16 cellular contexts compared by ENCODE assay signal in the genomic region with DNA sequence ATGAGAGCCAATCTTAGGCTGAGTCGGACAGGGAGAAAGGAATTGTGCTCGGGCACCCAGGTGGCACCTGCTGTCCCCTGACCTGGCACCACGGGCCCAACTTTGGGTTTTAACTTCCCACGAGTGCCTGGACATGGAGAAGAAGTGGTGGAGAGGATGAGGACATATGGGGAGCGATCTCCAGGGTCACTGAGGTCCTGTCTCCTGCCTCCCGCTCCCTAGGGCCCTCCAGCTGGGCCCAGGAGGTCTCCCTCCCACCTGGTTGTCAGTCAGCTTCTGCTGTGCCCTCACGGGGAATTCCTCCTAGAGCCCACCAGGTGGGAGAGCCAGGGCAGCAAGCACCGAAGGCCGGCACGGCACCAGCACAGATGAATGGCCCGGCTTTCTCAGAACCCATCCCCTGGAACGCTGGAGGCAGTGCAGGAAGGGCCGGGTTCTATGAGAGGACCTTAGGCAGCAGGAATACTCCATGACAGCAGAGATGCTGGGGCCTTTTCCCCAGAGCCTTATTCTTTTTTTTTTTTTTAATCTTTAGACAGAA.
DNase-seq lines count a peak whose midpoint lies in the region; ATAC-seq and TF ChIP-seq lines count a peak whose summit lies in the region.
"Had no signal": no experiment of that assay in that cellular context is flagged by ENCODE, and none has a peak within 500 bp of the region (broad histone marks: within the 10 kb centered on the region; RNA-seq: fewer than 3 reads in every experiment).

No MANE protein-coding gene starts in this region.

- H2BK5ac ChIP-seq in IMR-90 (ENCODE audit: low read depth, low read length, poor library complexity, severe bottlenecking): peak overlapping the region; percentile 53

- H3K4me3 Mint-ChIP-seq in T-helper 2 cell treated with Interferon-gamma antibody and Interleukin-4, amounts not matched to agents 5 μg/mL and 100 μg/mL, for 36 hours: no peak overlapping the region
- H3K4me3 Mint-ChIP-seq: B cell; CD8-positive, alpha-beta T cell; GM23338 had no signal

- no peak overlapping the region for H3K14ac ChIP-seq in IMR-90 (replicated peaks; ENCODE audit: low read depth, low read length)

- no peak for ATAC-seq in IMR-90 (ENCODE audit: low read depth)
- no peak for ATAC-seq in GM21423 (IDR thresholded peaks at IDR 0.05; ENCODE audit: unreplicated experiment)
- no peak for ATAC-seq in GM19351 (IDR thresholded peaks at IDR 0.05; ENCODE audit: unreplicated experiment)
- ATAC-seq: CD8-positive, alpha-beta T cell; GM12878; GM23338 had no signal

- H3K4me1 ChIP-seq in IMR-90 (ENCODE audit: control insufficient read depth, insufficient read depth, low read length) (peaks cover 9% of the 10 kb centered on the region), colonic mucosa (no peaks in the 10 kb centered on the region), osteoblast (ENCODE audit: insufficient read depth, low read length) (peaks cover 24% of the 10 kb centered on the region), spleen (no peaks in the 10 kb centered on the region)

- dilution Hi-C loops in IMR-90 (cut with HindIII; ENCODE audit: low sequenced_read_pairs, unreplicated experiment): no loop called here

- TF ChIP-seq RAD21 in IMR-90 (IDR thresholded peaks at IDR 0.05; ENCODE audit: low read length): no peak

- H4K20me1 ChIP-seq in IMR-90 (ENCODE audit: insufficient read depth, low read length) (no peaks in the 10 kb centered on the region), osteoblast (ENCODE audit: insufficient read depth, low read length) (no peaks in the 10 kb centered on the region)
- H4K20me1 ChIP-seq: BLaER1 treated with 17β-estradiol and CSF1 and Interleukin-3, amounts not matched to agents 10 nM and 100 nM had no signal

- WGBS in IMR-90 (ENCODE audit: extremely low coverage in 2 of 2, insufficient read length in 1 of 2), 2 experiments: 96% methylated on average over 5 of the region's 13 CpGs; no CpG with 5 or more reads in 1 of the 2 experiments
- WGBS in spleen, 5 donors: 86 to 94% (median 90%) methylated on average over 12 to 13 of the region's 13 CpGs

- H3K9me3 ChIP-seq in IMR-90 (ENCODE audit: control insufficient read depth, insufficient read depth, low read length) (no peaks in the 10 kb centered on the region; the same call in 1 of the 2 replicates), colonic mucosa (no peaks in the 10 kb centered on the region), osteoblast (ENCODE audit: low read depth, low read length) (no peaks in the 10 kb centered on the region), spleen (peaks cover 0 to 6% (median 0%) of the 10 kb centered on the region in 8 donors)

- no peaks in the 10 kb centered on the region for H3K9me3 Mint-ChIP-seq in T-helper 2 cell treated with Interferon-gamma antibody and Interleukin-4, amounts not matched to agents 5 μg/mL and 100 μg/mL, for 36 hours
- H3K9me3 Mint-ChIP-seq: CD8-positive, alpha-beta T cell; GM23338 had no signal

- H3K27me3 ChIP-seq in IMR-90 (ENCODE audit: control insufficient read depth, insufficient read depth, low read length): no peaks in the 10 kb centered on the region
- no peaks in the 10 kb centered on the region for H3K27me3 ChIP-seq in colonic mucosa
- H3K27me3 ChIP-seq in osteoblast (ENCODE audit: insufficient read depth, low read length): no peaks in the 10 kb centered on the region
- peaks cover 0 to 4% (median 0%) of the 10 kb centered on the region in 7 donors for H3K27me3 ChIP-seq in spleen (replicated peaks in 1 of 7)

- intact Hi-C loops in IMR-90 (cut with micrococcal nuclease) (loop anchor here (5.0 kb wide), 1 partner anchor 77 kb away; no protein-coding TSS in a partner anchor), colonic mucosa (cut with DNase I) (loop anchor here (5.0 to 10.0 kb wide), 2 partner anchors 314 to 427 kb away; no protein-coding TSS in a partner anchor), spleen (cut with DNase I; ENCODE audit: low total_unique reads) (no loop called here)

- no TSS peak for BruUV-seq in IMR-90 (replicated peaks; lab: Mats Ljungman, UMichigan)

- H3K56ac ChIP-seq in IMR-90 (ENCODE audit: extremely low read depth, insufficient read depth, low read length): peak overlapping the region; percentile 19; the same call in 1 of the 2 replicates

- H3K4me1 Mint-ChIP-seq in T-helper 2 cell treated with Interferon-gamma antibody and Interleukin-4, amounts not matched to agents 5 μg/mL and 100 μg/mL, for 36 hours (ENCODE audit: low read depth): no peaks in the 10 kb centered on the region
- H3K4me1 Mint-ChIP-seq: B cell had no signal

- TF ChIP-seq CTCF in IMR-90 (conservative IDR thresholded peaks at IDR 0.05; ENCODE audit: low read depth, low read length) (no peak), colonic mucosa (IDR thresholded peaks at IDR 0.05) (no peak), osteoblast (IDR thresholded peaks at IDR 0.05; ENCODE audit: extremely low read depth, low read depth, low read length) (no peak), spleen (IDR thresholded peaks at IDR 0.05 in 8 of 11, conservative IDR thresholded peaks at IDR 0.05 in 3 of 11) (no peak)

- in situ Hi-C loops in IMR-90 (cut with MboI; ENCODE audit: low sequenced_read_pairs): loop anchor here (10.0 to 25.0 kb wide), 2 partner anchors 426 to 508 kb away; partner anchors contain the start of gene DNAJC11

- H2BK20ac ChIP-seq in IMR-90 (ENCODE audit: low read depth, low read length): peak overlapping the region; percentile 85

- peak overlapping the region; percentile 76 for H2BK120ac ChIP-seq in IMR-90 (ENCODE audit: low read depth, low read length)

- H4K5ac ChIP-seq in IMR-90 (ENCODE audit: low read depth, low read length): no peak overlapping the region

- POLR2A ChIA-PET in IMR-90 (lab: Charles Lee; ENCODE audit: unreplicated experiment): no interaction called here

- H3K4me3 ChIP-seq in IMR-90 (ENCODE audit: insufficient read depth, low read depth, low read length) (no peak overlapping the region), colonic mucosa (no peak overlapping the region), osteoblast (ENCODE audit: insufficient read depth, low read length) (no peak overlapping the region), spleen (no peak overlapping the region)
- H3K4me3 ChIP-seq: BLaER1 treated with 17β-estradiol and CSF1 and Interleukin-3, amounts not matched to agents 10 nM and 100 nM; GM12878; GM23338 had no signal

- H3K4me2 ChIP-seq in IMR-90 (ENCODE audit: low read depth, low read length): no peak overlapping the region
- H3K4me2 ChIP-seq in osteoblast (ENCODE audit: insufficient read depth, low read length): no peak overlapping the region
- H3K4me2 ChIP-seq: BLaER1 treated with 17β-estradiol and CSF1 and Interleukin-3, amounts not matched to agents 10 nM and 100 nM; GM23338 had no signal

- H3K36me3 Mint-ChIP-seq in T-helper 2 cell treated with Interferon-gamma antibody and Interleukin-4, amounts not matched to agents 5 μg/mL and 100 μg/mL, for 36 hours (ENCODE audit: low read depth): no peaks in the 10 kb centered on the region
- H3K36me3 Mint-ChIP-seq: CD8-positive, alpha-beta T cell; IgD-negative memory B cell had no signal

- peak overlapping the region; percentile 50; the same call in 1 of the 2 replicates for H3K18ac ChIP-seq in IMR-90 (ENCODE audit: low read depth, low read length)

- TF ChIP-seq POLR2A in IMR-90 (IDR thresholded peaks at IDR 0.05; ENCODE audit: low read depth, low read length) (no peak), spleen (IDR thresholded peaks at IDR 0.05) (no peak)

- peak overlapping the region; percentile 59; the same call in 1 of the 2 replicates for H4K91ac ChIP-seq in IMR-90 (ENCODE audit: insufficient read depth, low read depth, low read length)

- peak overlapping the region; percentile 65 for H2AK5ac ChIP-seq in IMR-90 (ENCODE audit: low read depth, low read length)

- H2BK15ac ChIP-seq in IMR-90 (ENCODE audit: low read depth, low read length): peak overlapping the region; percentile 41; the same call in 1 of the 3 replicates

- CTCF ChIA-PET in IMR-90 (lab: Yijun Ruan, JAX): interaction anchor here (1.1 to 1.3 kb wide), 2 partner anchors 13 to 151 kb away, joined by 3 read pairs; no protein-coding TSS in a partner anchor

- DNase-seq in IMR-90 (no peak), colonic mucosa (peak; percentile 9), osteoblast (ENCODE audit: insufficient read length, low spot score, missing footprints) (no peak), spleen (peak; percentile 55)
- DNase-seq in T-helper 2 cell treated with Interferon-gamma antibody and Interleukin-4, amounts not matched to agents 5 μg/mL and 100 μg/mL, for 36 hours (ENCODE audit: low spot score): no peak
- DNase-seq: Calu3, DMS79 treated with DMSO at 0.1 percent for 48 hours, KBM-7 had no signal

- H3K36me3 ChIP-seq in IMR-90 (ENCODE audit: control insufficient read depth, insufficient read depth, low read length): no peaks in the 10 kb centered on the region
- no peaks in the 10 kb centered on the region for H3K36me3 ChIP-seq in colonic mucosa
- H3K36me3 ChIP-seq in osteoblast (ENCODE audit: insufficient read depth, low read length): no peaks in the 10 kb centered on the region
- no peaks in the 10 kb centered on the region for H3K36me3 ChIP-seq in spleen
- H3K36me3 ChIP-seq: BLaER1 treated with 17β-estradiol and CSF1 and Interleukin-3, amounts not matched to agents 10 nM and 100 nM had no signal

- H3K4ac ChIP-seq in IMR-90 (ENCODE audit: low read depth, low read length): peak overlapping the region; percentile 80

- no peaks in the 10 kb centered on the region for H3K79me1 ChIP-seq in IMR-90 (ENCODE audit: low read depth in 1 of 2, low read length in 2 of 2)

- H2AFZ ChIP-seq in IMR-90 (replicated peaks; ENCODE audit: low read length, poor library complexity) (no peak overlapping the region), osteoblast (ENCODE audit: low read length) (no peak overlapping the region)
- H2AFZ ChIP-seq: GM23338 had no signal

- H2AK9ac ChIP-seq in IMR-90 (replicated peaks; ENCODE audit: low read depth, low read length, poor library complexity): peak overlapping the region; percentile 70

- peaks cover 25% of the 10 kb centered on the region for H3K9me1 ChIP-seq in IMR-90 (ENCODE audit: insufficient read depth, low read length)

- peaks cover 4% of the 10 kb centered on the region for H3K27me3 Mint-ChIP-seq in T-helper 2 cell treated with Interferon-gamma antibody and Interleukin-4, amounts not matched to agents 5 μg/mL and 100 μg/mL, for 36 hours (ENCODE audit: low read depth)
- H3K27me3 Mint-ChIP-seq: IgD-negative memory B cell had no signal

- H3K27ac ChIP-seq in IMR-90 (ENCODE audit: insufficient read depth, low read length) (no peak overlapping the region; the same call in 1 of the 2 replicates), colonic mucosa (no peak overlapping the region), osteoblast (ENCODE audit: low read depth, low read length) (peak overlapping the region; percentile 47), spleen (no peak overlapping the region)
- H3K27ac ChIP-seq: BLaER1 treated with 17β-estradiol and CSF1 and Interleukin-3, amounts not matched to agents 10 nM and 100 nM had no signal

- no peak overlapping the region for H3K9ac ChIP-seq in IMR-90 (ENCODE audit: low read depth, low read length)
- no peak overlapping the region for H3K9ac ChIP-seq in colonic mucosa (ENCODE audit: low read depth in 2 of 2, low read length in 2 of 2)
- H3K9ac ChIP-seq: BLaER1 treated with 17β-estradiol and CSF1 and Interleukin-3, amounts not matched to agents 10 nM and 100 nM had no signal

- no peaks in the 10 kb centered on the region for H3K79me2 ChIP-seq in osteoblast (ENCODE audit: insufficient read depth, low read length)

- no peak overlapping the region for H3K27ac Mint-ChIP-seq in T-helper 2 cell treated with Interferon-gamma antibody and Interleukin-4, amounts not matched to agents 5 μg/mL and 100 μg/mL, for 36 hours
- H3K27ac Mint-ChIP-seq: B cell; CD8-positive, alpha-beta T cell; GM23338; IgD-negative memory B cell had no signal

- H4K8ac ChIP-seq in IMR-90 (ENCODE audit: low read depth in 2 of 2, low read length in 2 of 2): peak overlapping the region; percentile 35 to 67; a peak in 3 of 4 replicates

- no peak overlapping the region for H3K23ac ChIP-seq in IMR-90 (ENCODE audit: low read depth, low read length)

Comparison
In these comparisons a context has a peak if more than half of its experiments do, and no peak if none do; other contexts are left out.
1. DNase-seq: peak in colonic mucosa (single experiment) and spleen (single experiment); none in IMR-90 (single experiment), osteoblast (single experiment) and T-helper 2 cell treated with Interferon-gamma antibody and Interleukin-4, amounts not matched to agents 5 μg/mL and 100 μg/mL, for 36 hours (single experiment).